Comparison of ENCODE assay signal across 1 cellular context in the genomic region with DNA sequence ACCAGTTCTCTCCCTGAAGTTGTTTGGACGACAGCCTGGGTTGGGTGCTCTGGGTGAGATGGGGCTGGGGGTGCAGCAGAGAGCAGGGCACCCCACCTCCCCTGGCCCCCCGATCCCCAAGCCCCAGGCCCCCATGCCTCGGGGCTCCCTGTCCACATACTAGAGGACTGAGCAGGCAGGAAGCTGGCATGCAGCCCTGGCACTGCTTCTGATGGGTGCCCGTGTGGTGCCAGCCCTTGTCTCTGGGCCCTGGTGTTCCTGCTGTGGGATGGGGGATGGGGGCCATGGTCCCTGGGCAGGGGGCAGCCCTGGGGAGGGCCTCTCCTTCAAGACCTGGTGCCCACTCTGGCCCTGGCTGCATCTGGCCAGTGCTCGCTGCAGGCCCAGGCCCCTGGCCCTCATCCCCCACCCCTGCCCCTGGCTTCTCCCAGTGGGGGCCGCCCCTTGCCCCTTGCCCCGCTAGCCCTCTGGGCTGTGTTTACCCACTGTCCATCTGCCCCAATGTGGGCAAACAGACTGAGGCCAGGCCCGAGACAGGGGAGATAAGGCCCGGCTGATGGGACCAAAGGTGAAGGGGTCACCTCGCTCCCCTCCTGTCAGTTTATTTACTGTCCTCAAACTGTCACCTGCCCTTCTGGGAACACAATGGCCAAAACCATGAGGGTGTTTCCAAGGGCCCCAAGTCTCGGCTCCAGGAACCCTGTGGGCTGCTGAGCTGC.
A peak's percentile ranks its signal among the peaks of the same experiment; 100 is the strongest.
TF ChIP-seq lines count a peak whose summit lies in the region.

No MANE protein-coding gene starts in this region.

TF ChIP-seq in HepG2, 621 proteins besides CTCF, POLR2A, EP300 and RAD21 (continued from another document and continues in another):
- TF ChIP-seq FUBP1 (CRISPR knock-in tag; IDR thresholded peaks at IDR 0.05; ENCODE audit: borderline replicate concordance) (no peak), ARID5B (CRISPR knock-in tag; IDR thresholded peaks at IDR 0.05) (peak; percentile 68; the same call in 1 of the 2 replicates), TIGD3 (CRISPR knock-in tag; IDR thresholded peaks at IDR 0.05; ENCODE audit: borderline replicate concordance) (no peak), MBD4 (IDR thresholded peaks at IDR 0.05; ENCODE audit: borderline replicate concordance, low read length) (no peak), CREB3 (CRISPR knock-in tag; IDR thresholded peaks at IDR 0.05) (no peak), ZNF256 (CRISPR knock-in tag; conservative IDR thresholded peaks at IDR 0.05) (no peak), ZNF616 (CRISPR knock-in tag; IDR thresholded peaks at IDR 0.05; ENCODE audit: low read depth) (no peak), KLF12 (CRISPR knock-in tag; IDR thresholded peaks at IDR 0.05; ENCODE audit: borderline replicate concordance) (0 out of 2 replicates have a peak, but pooled peaks have one; percentile 66), FOXP1 (IDR thresholded peaks at IDR 0.05) (no peak), FOXP1 (CRISPR knock-in tag; IDR thresholded peaks at IDR 0.05) (peak; percentile 86), E2F2 (CRISPR knock-in tag; IDR thresholded peaks at IDR 0.05; ENCODE audit: borderline replicate concordance) (no peak), CENPX (CRISPR knock-in tag; IDR thresholded peaks at IDR 0.05) (no peak), SMARCE1 (IDR thresholded peaks at IDR 0.05; ENCODE audit: borderline replicate concordance) (no peak), HMG20B (CRISPR knock-in tag; conservative IDR thresholded peaks at IDR 0.05) (peak; percentile 81; the same call in 1 of the 2 replicates), SRSF9 (IDR thresholded peaks at IDR 0.05; ENCODE audit: borderline replicate concordance, insufficient read depth, low read depth, low read length, poor library complexity, severe bottlenecking) (no peak), THAP11 (CRISPR knock-in tag; IDR thresholded peaks at IDR 0.05) (no peak), SMAD3 (CRISPR knock-in tag; IDR thresholded peaks at IDR 0.05) (0 out of 2 replicates have a peak, but pooled peaks have one; percentile 38), RFX3 (CRISPR knock-in tag; IDR thresholded peaks at IDR 0.05) (no peak), ZNF614 (CRISPR knock-in tag; IDR thresholded peaks at IDR 0.05; ENCODE audit: borderline replicate concordance) (peak; percentile 48; the same call in 1 of the 2 replicates), RORA (CRISPR knock-in tag; IDR thresholded peaks at IDR 0.05) (no peak), PAWR (CRISPR knock-in tag; IDR thresholded peaks at IDR 0.05; ENCODE audit: borderline replicate concordance) (no peak), HMG20A (CRISPR knock-in tag; IDR thresholded peaks at IDR 0.05; ENCODE audit: borderline replicate concordance) (no peak), DZIP1 (CRISPR knock-in tag; IDR thresholded peaks at IDR 0.05) (no peak), PHF8 (CRISPR knock-in tag; IDR thresholded peaks at IDR 0.05) (peak; percentile 27; the same call in 1 of the 2 replicates)
- TF ChIP-seq, protein P1, sequence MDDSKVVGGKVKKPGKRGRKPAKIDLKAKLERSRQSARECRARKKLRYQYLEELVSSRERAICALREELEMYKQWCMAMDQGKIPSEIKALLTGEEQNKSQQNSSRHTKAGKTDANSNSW (CRISPR knock-in tag; IDR thresholded peaks at IDR 0.05; ENCODE audit: borderline replicate concordance), result no peak
- TF ChIP-seq, protein P2, sequence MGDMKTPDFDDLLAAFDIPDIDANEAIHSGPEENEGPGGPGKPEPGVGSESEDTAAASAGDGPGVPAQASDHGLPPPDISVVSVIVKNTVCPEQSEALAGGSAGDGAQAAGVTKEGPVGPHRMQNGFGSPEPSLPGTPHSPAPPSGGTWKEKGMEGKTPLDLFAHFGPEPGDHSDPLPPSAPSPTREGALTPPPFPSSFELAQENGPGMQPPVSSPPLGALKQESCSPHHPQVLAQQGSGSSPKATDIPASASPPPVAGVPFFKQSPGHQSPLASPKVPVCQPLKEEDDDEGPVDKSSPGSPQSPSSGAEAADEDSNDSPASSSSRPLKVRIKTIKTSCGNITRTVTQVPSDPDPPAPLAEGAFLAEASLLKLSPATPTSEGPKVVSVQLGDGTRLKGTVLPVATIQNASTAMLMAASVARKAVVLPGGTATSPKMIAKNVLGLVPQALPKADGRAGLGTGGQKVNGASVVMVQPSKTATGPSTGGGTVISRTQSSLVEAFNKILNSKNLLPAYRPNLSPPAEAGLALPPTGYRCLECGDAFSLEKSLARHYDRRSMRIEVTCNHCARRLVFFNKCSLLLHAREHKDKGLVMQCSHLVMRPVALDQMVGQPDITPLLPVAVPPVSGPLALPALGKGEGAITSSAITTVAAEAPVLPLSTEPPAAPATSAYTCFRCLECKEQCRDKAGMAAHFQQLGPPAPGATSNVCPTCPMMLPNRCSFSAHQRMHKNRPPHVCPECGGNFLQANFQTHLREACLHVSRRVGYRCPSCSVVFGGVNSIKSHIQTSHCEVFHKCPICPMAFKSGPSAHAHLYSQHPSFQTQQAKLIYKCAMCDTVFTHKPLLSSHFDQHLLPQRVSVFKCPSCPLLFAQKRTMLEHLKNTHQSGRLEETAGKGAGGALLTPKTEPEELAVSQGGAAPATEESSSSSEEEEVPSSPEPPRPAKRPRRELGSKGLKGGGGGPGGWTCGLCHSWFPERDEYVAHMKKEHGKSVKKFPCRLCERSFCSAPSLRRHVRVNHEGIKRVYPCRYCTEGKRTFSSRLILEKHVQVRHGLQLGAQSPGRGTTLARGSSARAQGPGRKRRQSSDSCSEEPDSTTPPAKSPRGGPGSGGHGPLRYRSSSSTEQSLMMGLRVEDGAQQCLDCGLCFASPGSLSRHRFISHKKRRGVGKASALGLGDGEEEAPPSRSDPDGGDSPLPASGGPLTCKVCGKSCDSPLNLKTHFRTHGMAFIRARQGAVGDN (CRISPR knock-in tag; IDR thresholded peaks at IDR 0.05), result peak; percentile 69
